Comparison of ENCODE assay signal across 18 cellular contexts in the genomic region with DNA sequence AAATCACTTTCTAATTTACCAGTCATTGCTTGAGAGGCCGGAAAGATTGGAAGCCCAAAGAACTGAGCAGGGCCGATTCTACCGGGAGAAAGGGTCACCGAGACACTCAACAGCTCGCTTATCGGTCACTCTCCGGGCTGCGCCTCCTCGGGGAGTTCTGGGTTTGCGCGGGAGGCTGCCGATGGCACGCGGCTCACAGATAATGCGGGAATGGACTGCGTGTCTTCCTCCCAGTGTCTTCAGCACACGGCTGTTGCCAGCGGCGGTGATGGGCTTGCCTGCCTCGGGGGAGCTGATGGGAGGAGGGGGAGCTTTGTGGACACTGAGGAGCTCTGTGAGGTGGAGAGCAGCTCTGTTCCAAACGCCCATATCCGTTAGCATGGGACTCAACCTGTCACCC.
DNase-seq lines count a peak whose midpoint lies in the region; ATAC-seq, FAIRE-seq and TF ChIP-seq lines count a peak whose summit lies in the region.
"Had no signal": no experiment of that assay in that cellular context is flagged by ENCODE, and none has a peak within 500 bp of the region (broad histone marks: within the 10 kb centered on the region; RNA-seq: fewer than 3 reads in every experiment).

No MANE protein-coding gene starts in this region.

- no peak overlapping the region for H3K27ac ChIP-seq in GM23338 (ENCODE audit: low read depth)
- peak overlapping the region; percentile 69; the same call in 1 of the 2 replicates for H3K27ac ChIP-seq in HUES64 (ENCODE audit: low read depth, low read length)
- H3K27ac ChIP-seq in kidney (ENCODE audit: low read depth in 2 of 2, low read length in 2 of 2), result no peak overlapping the region
- no peak overlapping the region for H3K27ac ChIP-seq in osteoblast (ENCODE audit: low read depth, low read length)
- no peak overlapping the region for H3K27ac ChIP-seq in Karpas-422 (ENCODE audit: low read length)
- H3K27ac ChIP-seq: 22Rv1 had no signal

- no peak overlapping the region for H3K4me3 Mint-ChIP-seq in GM23338
- H3K4me3 Mint-ChIP-seq: CD14-positive monocyte; CD8-positive, alpha-beta T cell had no signal

- no peak for DNase-seq in GM23338 (ENCODE audit: low spot score)
- DNase-seq in kidney, result peak; percentile 51
- DNase-seq in osteoblast (ENCODE audit: insufficient read length, low spot score, missing footprints), result peak; percentile 58
- DNase-seq in NCI-H524 (lab: John Stamatoyannopoulos, UW), result no peak
- no peak for DNase-seq in stimulated activated naive CD4-positive, alpha-beta T cell treated with Interleukin-2 at 50 U/mL for 16 hours (lab: John Stamatoyannopoulos, UW)
- DNase-seq in Karpas-422, result no peak
- DNase-seq: CD8-positive, alpha-beta T cell; COR-L47; DMS153; GF-D8; IMR-90; KBM-7 had no signal

- H4K20me1 ChIP-seq in GM23338 (replicated peaks; ENCODE audit: insufficient read depth) (no peaks in the 10 kb centered on the region), osteoblast (ENCODE audit: insufficient read depth, low read length) (no peaks in the 10 kb centered on the region), Karpas-422 (ENCODE audit: insufficient read depth, low read depth, low read length) (peaks cover 3% of the 10 kb centered on the region; the same call in 1 of the 2 replicates)

- H3K9me3 ChIP-seq in HUES64 (ENCODE audit: insufficient read depth, low read depth, low read length) (no peaks in the 10 kb centered on the region), kidney (ENCODE audit: control insufficient read depth in 1 of 2, low read length in 2 of 2) (no peaks in the 10 kb centered on the region), osteoblast (ENCODE audit: low read depth, low read length) (no peaks in the 10 kb centered on the region), Karpas-422 (ENCODE audit: low read length) (no peaks in the 10 kb centered on the region)
- H3K9me3 ChIP-seq: HAP-1 had no signal

- ATAC-seq in GM23338, result peak; percentile 14; the same call in 2 of the 3 replicates
- ATAC-seq: CD8-positive, alpha-beta T cell had no signal

- H3K27me3 ChIP-seq in GM23338 (ENCODE audit: insufficient read depth), result no peaks in the 10 kb centered on the region
- H3K27me3 ChIP-seq in HUES64 (ENCODE audit: insufficient read depth, low read length), result no peaks in the 10 kb centered on the region
- no peaks in the 10 kb centered on the region for H3K27me3 ChIP-seq in osteoblast (ENCODE audit: insufficient read depth, low read length)
- H3K27me3 ChIP-seq in Karpas-422 (ENCODE audit: low read length), result no peaks in the 10 kb centered on the region

- H3K27ac Mint-ChIP-seq in GM23338, result no peak overlapping the region
- H3K27ac Mint-ChIP-seq: CD14-positive monocyte; CD8-positive, alpha-beta T cell had no signal

- peaks cover 31% of the 10 kb centered on the region for H3K4me1 Mint-ChIP-seq in GM23338
- H3K4me1 Mint-ChIP-seq: CD14-positive monocyte had no signal

- peaks cover 11% of the 10 kb centered on the region for H3K4me1 ChIP-seq in GM23338 (ENCODE audit: insufficient read depth)
- H3K4me1 ChIP-seq in HUES64 (ENCODE audit: insufficient read depth, low read length), result peaks cover 27% of the 10 kb centered on the region
- H3K4me1 ChIP-seq in kidney (ENCODE audit: control insufficient read depth in 1 of 2, insufficient read depth in 1 of 2, low read depth in 1 of 2, low read length in 2 of 2), result no peaks in the 10 kb centered on the region
- H3K4me1 ChIP-seq in osteoblast (ENCODE audit: insufficient read depth, low read length), result no peaks in the 10 kb centered on the region
- no peaks in the 10 kb centered on the region for H3K4me1 ChIP-seq in Karpas-422 (ENCODE audit: low read length)
- H3K4me1 ChIP-seq: HAP-1 had no signal

- TF ChIP-seq CTCF in GM23338 (conservative IDR thresholded peaks at IDR 0.05; ENCODE audit: low read depth in 2 of 2) (no peak), kidney (IDR thresholded peaks at IDR 0.05; ENCODE audit: borderline replicate concordance, extremely low read depth, insufficient read depth) (no peak), osteoblast (IDR thresholded peaks at IDR 0.05; ENCODE audit: extremely low read depth, low read depth, low read length) (no peak)

- H3K79me2 ChIP-seq in GM23338 (replicated peaks; ENCODE audit: insufficient read depth) (no peaks in the 10 kb centered on the region), osteoblast (ENCODE audit: insufficient read depth, low read length) (no peaks in the 10 kb centered on the region), Karpas-422 (ENCODE audit: low read length) (no peaks in the 10 kb centered on the region)

- H3K9ac ChIP-seq in HUES64 (ENCODE audit: low read depth, low read length) (peak overlapping the region; percentile 22; the same call in 1 of the 2 replicates), kidney (ENCODE audit: low read length in 2 of 2) (no peak overlapping the region), Karpas-422 (ENCODE audit: low read length) (no peak overlapping the region)

- no peak for FAIRE-seq in kidney (lab: Jason Lieb, UNC)
- FAIRE-seq: D721Med, GM19239 had no signal

- H3F3A ChIP-seq in GM23338 (replicated peaks; ENCODE audit: low read depth), result no peaks in the 10 kb centered on the region

- intact Hi-C loops in kidney (cut with DNase I), result no loop called here

- H3K4me2 ChIP-seq in GM23338 (peak overlapping the region; percentile 69), osteoblast (ENCODE audit: insufficient read depth, low read length) (no peak overlapping the region), Karpas-422 (ENCODE audit: low read depth, low read length, poor library complexity, severe bottlenecking) (no peak overlapping the region)

- H3K9me2 ChIP-seq in GM23338 (ENCODE audit: insufficient read depth) (no peaks in the 10 kb centered on the region), Karpas-422 (replicated peaks; ENCODE audit: insufficient read depth, low read length) (no peaks in the 10 kb centered on the region)

- H3K4me3 ChIP-seq in GM23338, result no peak overlapping the region
- H3K4me3 ChIP-seq in HUES64 (ENCODE audit: low read length), result no peak overlapping the region
- no peak overlapping the region for H3K4me3 ChIP-seq in kidney (ENCODE audit: low read length in 2 of 2)
- H3K4me3 ChIP-seq in osteoblast (ENCODE audit: insufficient read depth, low read length), result no peak overlapping the region
- H3K4me3 ChIP-seq in Karpas-422 (ENCODE audit: low read length), result no peak overlapping the region
- H3K4me3 ChIP-seq: HAP-1 had no signal

- no peaks in the 10 kb centered on the region; the same call in 2 of the 3 replicates for H3K9me3 Mint-ChIP-seq in GM23338
- H3K9me3 Mint-ChIP-seq: CD8-positive, alpha-beta T cell had no signal

- no peaks in the 10 kb centered on the region for H3K36me3 Mint-ChIP-seq in GM23338 (ENCODE audit: low read depth)
- H3K36me3 Mint-ChIP-seq: CD14-positive monocyte; CD8-positive, alpha-beta T cell had no signal

- peaks cover 18% of the 10 kb centered on the region for H3K27me3 Mint-ChIP-seq in GM23338 (ENCODE audit: insufficient read depth, low read depth, poor library complexity)

- WGBS in HUES64, result 87% methylated on average over 20 of the region's 22 CpGs

- H2AFZ ChIP-seq in GM23338, result no peak overlapping the region
- H2AFZ ChIP-seq in osteoblast (ENCODE audit: low read length), result no peak overlapping the region
- no peak overlapping the region for H2AFZ ChIP-seq in Karpas-422 (ENCODE audit: low read length)

- H3K36me3 ChIP-seq in GM23338 (ENCODE audit: insufficient read depth) (no peaks in the 10 kb centered on the region), HUES64 (ENCODE audit: insufficient read depth, low read length) (no peaks in the 10 kb centered on the region), kidney (ENCODE audit: control insufficient read depth in 1 of 2, insufficient read depth in 2 of 2, low read length in 2 of 2) (no peaks in the 10 kb centered on the region), osteoblast (ENCODE audit: insufficient read depth, low read length) (no peaks in the 10 kb centered on the region), Karpas-422 (ENCODE audit: insufficient read depth, low read length) (no peaks in the 10 kb centered on the region)
- H3K36me3 ChIP-seq: HAP-1 had no signal

Comparison
In these comparisons a context has a peak if more than half of its experiments do, and no peak if none do; other contexts are left out.
1. DNase-seq: peak in kidney (single experiment) and osteoblast (single experiment); none in GM23338 (single experiment), NCI-H524 (0 of 2), stimulated activated naive CD4-positive, alpha-beta T cell treated with Interleukin-2 at 50 U/mL for 16 hours (single experiment) and Karpas-422 (single experiment).